32 cellular contexts compared by ENCODE assay signal in genomic region chr5:125103459-125103858, GRCh38.
"Had no signal": no experiment of that assay in that cellular context is flagged by ENCODE, and none has a peak within 500 bp of the region (broad histone marks: within the 10 kb centered on the region; RNA-seq: fewer than 3 reads in every experiment).

No MANE protein-coding gene starts in this region.

- H3K9me3 ChIP-seq: esophagus muscularis mucosa, heart left ventricle, left ventricle myocardium inferior, pancreas, psoas muscle, spleen, testis, transverse colon had no signal

- H3K4me1 ChIP-seq: esophagus muscularis mucosa, heart left ventricle, left ventricle myocardium inferior, pancreas, psoas muscle, spleen, testis, transverse colon had no signal

- H3K36me3 ChIP-seq: esophagus muscularis mucosa, heart left ventricle, left ventricle myocardium inferior, pancreas, spleen, transverse colon, WERI-Rb-1 had no signal

- DNase-seq: activated CD4-positive, alpha-beta T cell treated with anti-CD3 and anti-CD28 coated beads for 48 hours; activated CD4-positive, alpha-beta T cell treated with anti-CD3 and anti-CD28 coated beads, Interleukin-2, amount 50 U/mL, for 48 hours; activated CD8-positive, alpha-beta memory T cell treated with anti-CD3 and anti-CD28 coated beads for 24 hours; activated effector memory CD4-positive, alpha-beta T cell treated with Interleukin-2 at 50 U/mL for 16 hours; activated naive CD4-positive, alpha-beta T cell treated with Interleukin-2 at 50 U/mL for 16 hours; anterior cingulate cortex; cerebellar nuclear complex; dorsolateral prefrontal cortex; effector memory CD8-positive, alpha-beta T cell; foreskin keratinocyte; heart left ventricle; hypothalamus; immature natural killer cell; kidney glomerular epithelial cell; left ventricle myocardium inferior; naive B cell; nucleus accumbens; pancreas; psoas muscle; right cardiac atrium; spleen; stimulated activated CD4-positive, alpha-beta T cell treated with anti-CD3 and anti-CD28 coated beads, Interleukin-2, amount 100 ng/mL, for 48 hours; stimulated activated naive CD4-positive, alpha-beta T cell treated with Interleukin-2 at 50 U/mL for 16 hours; T-helper 17 cell; T1000; testis; transverse colon; WERI-Rb-1 had no signal

- H3K4me3 ChIP-seq: coronary artery, dorsolateral prefrontal cortex, esophagus muscularis mucosa, heart left ventricle, left ventricle myocardium inferior, pancreas, psoas muscle, spleen, testis, transverse colon had no signal

- ATAC-seq: activated CD4-positive, CD25-positive, alpha-beta regulatory T cell treated with anti-CD3 and anti-CD28 coated beads, Interleukin-2, amount 50 U/mL, for 24 hours; effector memory CD8-positive, alpha-beta T cell; foreskin keratinocyte; heart left ventricle; pancreas; psoas muscle; right cardiac atrium; T-helper 17 cell had no signal

- FAIRE-seq: urothelium cell line had no signal

- H3K27me3 ChIP-seq: dorsolateral prefrontal cortex, esophagus muscularis mucosa, foreskin keratinocyte, heart left ventricle, pancreas, spleen, testis, transverse colon had no signal

- H3K27ac ChIP-seq: coronary artery, dorsolateral prefrontal cortex, esophagus muscularis mucosa, foreskin keratinocyte, heart left ventricle, left ventricle myocardium inferior, pancreas, psoas muscle, spleen, testis, transverse colon, WERI-Rb-1 had no signal
